Comparison of ENCODE assay signal across 8 cellular contexts in the genomic region with DNA sequence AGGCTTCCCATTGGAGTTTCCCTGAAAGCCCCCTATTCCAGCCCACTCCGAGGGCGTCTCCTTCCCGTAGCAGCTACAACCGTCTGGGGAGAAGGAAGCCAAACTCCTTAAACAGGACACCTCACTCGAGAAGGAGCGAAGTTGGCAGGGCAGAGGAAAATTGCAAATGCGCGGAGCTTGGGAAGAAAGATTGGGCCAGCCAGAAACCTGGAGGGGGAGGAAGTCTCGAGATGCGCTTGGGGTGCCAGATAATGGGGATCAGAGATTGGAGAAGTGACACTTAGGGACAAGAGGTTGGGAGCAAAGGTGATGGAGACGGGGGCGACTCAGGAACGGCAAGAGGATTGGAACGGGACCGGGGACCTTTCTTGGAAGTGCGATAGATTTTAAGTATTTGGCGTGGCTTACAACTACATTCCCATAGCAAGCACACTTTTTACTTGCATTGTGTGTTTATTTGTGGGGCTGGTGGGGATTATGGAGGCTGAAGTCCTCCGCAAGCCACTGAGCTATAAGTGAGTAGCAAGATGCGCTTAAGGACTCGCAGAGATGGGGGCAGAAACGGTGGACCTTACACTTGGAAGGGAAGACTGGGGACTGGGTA.
DNase-seq lines count a peak whose midpoint lies in the region; ATAC-seq and TF ChIP-seq lines count a peak whose summit lies in the region.

No MANE protein-coding gene starts in this region.

- no peak overlapping the region for H3K27ac Mint-ChIP-seq in effector memory CD8-positive, alpha-beta T cell

- H3K4me3 ChIP-seq in MM.1S (ENCODE audit: low read length) (peak overlapping the region; percentile 57), parathyroid adenoma (ENCODE audit: low read depth, low read length) (no peak overlapping the region)

- H3K27me3 ChIP-seq in MM.1S (replicated peaks; ENCODE audit: insufficient read depth, low read length): peaks cover 11% of the 10 kb centered on the region
- H3K27me3 ChIP-seq in parathyroid adenoma (ENCODE audit: control insufficient read depth, insufficient read depth, low read length): peaks cover 6% of the 10 kb centered on the region

- H3K36me3 ChIP-seq in MM.1S (replicated peaks; ENCODE audit: insufficient read depth, low read length) (no peaks in the 10 kb centered on the region), parathyroid adenoma (ENCODE audit: control insufficient read depth, insufficient read depth, low read length) (no peaks in the 10 kb centered on the region)

- H3K4me2 ChIP-seq in MM.1S (ENCODE audit: low read depth, low read length): peak overlapping the region; percentile 69
- H3K4me2 ChIP-seq in parathyroid adenoma (ENCODE audit: low read length): peak overlapping the region; percentile 53

- in situ Hi-C loops in GM13977 (cut with MboI; ENCODE audit: low pct_unique_long_range_greater_than_20kb, low sequenced_read_pairs, unreplicated experiment): no loop called here

- no peaks in the 10 kb centered on the region for H3K79me2 ChIP-seq in MM.1S (ENCODE audit: low read length)
- no peaks in the 10 kb centered on the region for H3K79me2 ChIP-seq in parathyroid adenoma

- H3K9me2 ChIP-seq in MM.1S (replicated peaks; ENCODE audit: insufficient read depth, low read length): no peaks in the 10 kb centered on the region

- H3K27me3 Mint-ChIP-seq in effector memory CD8-positive, alpha-beta T cell: peaks cover 82 to 92% of the 10 kb centered on the region in 2 donors

- H3K9me3 ChIP-seq in MM.1S (replicated peaks; ENCODE audit: insufficient read depth, low read length) (no peaks in the 10 kb centered on the region), parathyroid adenoma (ENCODE audit: control insufficient read depth, low read length) (no peaks in the 10 kb centered on the region)

- H3K4me1 Mint-ChIP-seq in effector memory CD8-positive, alpha-beta T cell (ENCODE audit: low read depth in 2 of 2): peaks cover 20 to 28% of the 10 kb centered on the region in 2 donors

- H3K27ac ChIP-seq in MM.1S (ENCODE audit: low read length) (no peak overlapping the region), parathyroid adenoma (no peak overlapping the region)

- H4K20me1 ChIP-seq in MM.1S (ENCODE audit: insufficient read depth, low read length): no peaks in the 10 kb centered on the region

- no peak overlapping the region; the same call in 1 of the 2 replicates for H3K9ac ChIP-seq in MM.1S (ENCODE audit: low read length)
- H3K9ac ChIP-seq in parathyroid adenoma: no peak overlapping the region

- no peaks in the 10 kb centered on the region for H3F3A ChIP-seq in MM.1S (ENCODE audit: insufficient read depth, low read length)

- H3K36me3 Mint-ChIP-seq in effector memory CD8-positive, alpha-beta T cell (ENCODE audit: insufficient read depth): peaks cover 3% of the 10 kb centered on the region

- H2AFZ ChIP-seq in MM.1S (ENCODE audit: low read length) (no peak overlapping the region), parathyroid adenoma (peak overlapping the region; percentile 38)

- DNase-seq in GM13977 (ENCODE audit: low spot score) (peak; percentile 38), MM.1S (no peak), NCI-H2196 treated with DMSO at 0.1 percent for 48 hours (lab: John Stamatoyannopoulos, UW; ENCODE audit: unreplicated experiment) (no peak)
- no peak for DNase-seq in effector memory CD8-positive, alpha-beta T cell
- DNase-seq in effector CD4-positive, alpha-beta T cell: no peak

- no peak for ATAC-seq in effector memory CD8-positive, alpha-beta T cell (replicated peaks)
- ATAC-seq in HG03469 (IDR thresholded peaks at IDR 0.05; ENCODE audit: unreplicated experiment) (no peak), HG02981 (IDR thresholded peaks at IDR 0.05; ENCODE audit: unreplicated experiment) (no peak)

- no peaks in the 10 kb centered on the region for H3K9me3 Mint-ChIP-seq in effector memory CD8-positive, alpha-beta T cell

- H3K4me3 Mint-ChIP-seq in effector memory CD8-positive, alpha-beta T cell: peak overlapping the region; percentile 64 to 75

- no peaks in the 10 kb centered on the region for H3K4me1 ChIP-seq in MM.1S (ENCODE audit: low read length)
- H3K4me1 ChIP-seq in parathyroid adenoma: no peaks in the 10 kb centered on the region

- TF ChIP-seq CTCF in GM13977 (IDR thresholded peaks at IDR 0.05; ENCODE audit: extremely low read depth, insufficient read depth, missing control alignments) (no peak), MM.1S (IDR thresholded peaks at IDR 0.05; ENCODE audit: low read length) (no peak), parathyroid adenoma (IDR thresholded peaks at IDR 0.05) (no peak)
